Comparison of ENCODE assay signal across 4 cellular contexts in genomic region chr15:30497275-30497674, GRCh38. TPM values are rescaled to one million over a fixed set of nuclear protein-coding genes. Genes with fewer than 3 reads are reported as not detected.
"Had no signal": no experiment of that assay in that cellular context is flagged by ENCODE, and none has a peak within 500 bp of the region (broad histone marks: within the 10 kb centered on the region; RNA-seq: fewer than 3 reads in every experiment).

No MANE protein-coding gene starts in this region.

RNA-seq across cellular contexts. Expression of gene GOLGA8Q, which starts 54.6 kb away (rescaled TPM):
- total RNA-seq: HepG2, HT-29, HT1080 had no signal
- polyA plus RNA-seq: K562 had no signal
